ENCODE assay signal across 12 cellular contexts in the genomic region with DNA sequence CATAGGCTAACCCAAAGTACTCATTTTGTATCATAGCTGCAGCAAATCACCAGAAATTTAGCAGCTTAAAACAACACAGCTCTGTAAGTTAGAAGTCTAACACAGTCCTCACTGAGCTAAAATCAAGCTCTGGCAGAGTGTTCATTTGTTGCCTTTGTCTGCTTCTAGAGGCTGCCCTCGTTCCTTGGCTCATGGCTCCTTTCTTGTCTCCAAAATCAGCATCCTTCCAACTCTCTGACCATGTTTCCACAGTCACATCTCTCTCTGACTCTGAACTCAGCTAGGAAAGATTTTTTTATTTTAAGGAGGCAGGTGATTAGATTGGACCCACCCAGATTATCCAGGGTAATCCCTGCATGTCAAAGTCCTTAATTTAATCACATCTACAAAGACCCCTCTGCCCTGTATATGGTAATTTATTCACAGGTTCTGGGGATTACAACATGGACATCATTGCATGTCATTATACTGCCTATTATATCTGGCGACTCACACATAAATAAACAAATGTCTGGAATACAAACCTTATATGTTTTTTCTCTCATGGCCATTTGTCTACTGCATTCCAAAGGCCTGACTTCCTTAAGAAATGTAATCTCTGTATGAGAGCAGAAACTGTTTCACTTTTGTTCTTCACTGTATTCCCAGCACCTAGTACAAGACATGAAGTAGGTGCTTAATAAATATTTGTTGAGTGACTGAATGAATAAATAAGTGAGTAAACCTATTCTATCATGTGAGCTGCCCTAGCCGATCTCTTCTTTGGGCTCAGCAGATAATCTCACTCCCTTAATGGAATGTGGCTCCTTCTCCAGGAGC. TPM values are rescaled to one million over a fixed set of nuclear protein-coding genes. Genes with fewer than 3 reads are reported as not detected.
A peak's percentile ranks its signal among the peaks of the same experiment; 100 is the strongest.
DNase-seq lines count a peak whose midpoint lies in the region; ATAC-seq and TF ChIP-seq lines count a peak whose summit lies in the region.
"Had no signal": no experiment of that assay in that cellular context is flagged by ENCODE, and none has a peak within 500 bp of the region (broad histone marks: within the 10 kb centered on the region; RNA-seq: fewer than 3 reads in every experiment).

No MANE protein-coding gene starts in this region.

- no peaks in the 10 kb centered on the region for H3K79me2 ChIP-seq in osteoblast (ENCODE audit: insufficient read depth, low read length)

- no peak for TF ChIP-seq CTCF in RWPE2 (IDR thresholded peaks at IDR 0.05; ENCODE audit: poor library complexity, severe bottlenecking)
- no peak for TF ChIP-seq CTCF in osteoblast (IDR thresholded peaks at IDR 0.05; ENCODE audit: extremely low read depth, low read depth, low read length)
- no peak for TF ChIP-seq CTCF in coronary artery (IDR thresholded peaks at IDR 0.05)

- H3K4me1 ChIP-seq in RWPE2 (ENCODE audit: insufficient read depth, poor library complexity, severe bottlenecking) (peaks cover 48% of the 10 kb centered on the region), osteoblast (ENCODE audit: insufficient read depth, low read length) (peaks cover 44% of the 10 kb centered on the region)

- H4K20me1 ChIP-seq in osteoblast (ENCODE audit: insufficient read depth, low read length): no peaks in the 10 kb centered on the region

- H3K4me3 ChIP-seq in RWPE2 (ENCODE audit: severe bottlenecking) (no peak overlapping the region), osteoblast (ENCODE audit: insufficient read depth, low read length) (no peak overlapping the region), coronary artery (no peak overlapping the region)

- H3K36me3 ChIP-seq in RWPE2 (ENCODE audit: low read depth) (no peaks in the 10 kb centered on the region), osteoblast (ENCODE audit: insufficient read depth, low read length) (no peaks in the 10 kb centered on the region)

- peak overlapping the region; percentile 57 for H2AFZ ChIP-seq in osteoblast (ENCODE audit: low read length)

- peak overlapping the region; percentile 75 for H3K27ac ChIP-seq in RWPE2 (ENCODE audit: poor library complexity, severe bottlenecking)
- H3K27ac ChIP-seq in osteoblast (ENCODE audit: low read depth, low read length): peak overlapping the region; percentile 79
- H3K27ac ChIP-seq in coronary artery: peak overlapping the region in 1 of 2 donors; percentile 27

- ATAC-seq in RWPE2 (ENCODE audit: low read depth): peak; percentile 70
- ATAC-seq in esophagus mucosa: peak; percentile 21
- no peak for ATAC-seq in HG03571 (IDR thresholded peaks at IDR 0.05; ENCODE audit: unreplicated experiment)
- ATAC-seq: activated T-helper 17 cell treated with anti-CD3 and anti-CD28 coated beads, Interleukin-2, amount 50 U/mL, for 72 hours had no signal

- peak; percentile 93 for DNase-seq in EH (ENCODE audit: low read depth)
- DNase-seq in RWPE2 (ENCODE audit: low spot score): no peak
- peak; percentile 81 for DNase-seq in osteoblast (ENCODE audit: insufficient read length, low spot score, missing footprints)
- DNase-seq in coronary artery (ENCODE audit: low spot score): no peak
- no peak for DNase-seq in NCI-H1092 (lab: John Stamatoyannopoulos, UW)
- no peak for DNase-seq in stimulated activated CD4-positive, alpha-beta T cell treated with anti-CD3 and anti-CD28 coated beads, Interleukin-15, amount 100 ng/mL, for 24 hours
- DNase-seq: activated CD4-positive, alpha-beta T cell treated with anti-CD3 and anti-CD28 coated beads, Interleukin-2, amount 10 ng/mL, durations not matched to agents 7 days and 5 days; NCI-H2081; stimulated activated CD4-positive, alpha-beta T cell treated with anti-CD3 and anti-CD28 coated beads, Interleukin-4, amount 100 ng/mL, for 24 hours had no signal

- H3K9me3 ChIP-seq in RWPE2 (ENCODE audit: severe bottlenecking): no peaks in the 10 kb centered on the region
- H3K9me3 ChIP-seq in osteoblast (ENCODE audit: low read depth, low read length): no peaks in the 10 kb centered on the region

- H3K4me2 ChIP-seq in osteoblast (ENCODE audit: insufficient read depth, low read length): peak overlapping the region; percentile 63

- no peaks in the 10 kb centered on the region for H3K27me3 ChIP-seq in RWPE2 (ENCODE audit: insufficient read depth, poor library complexity, severe bottlenecking)
- H3K27me3 ChIP-seq in osteoblast (ENCODE audit: insufficient read depth, low read length): no peaks in the 10 kb centered on the region

RNA-seq across cellular contexts. Expression of a gene that starts 15.1 kb away (rescaled TPM):
- total RNA-seq in esophagus mucosa (33.4 TPM), osteoblast (158 and 161 TPM in 2 replicates)

Comparison
In these comparisons a context has a peak if more than half of its experiments do, and no peak if none do; other contexts are left out.
1. DNase-seq: peak in EH (single experiment) and osteoblast (single experiment); none in RWPE2 (single experiment), coronary artery (single experiment), NCI-H1092 (single experiment) and stimulated activated CD4-positive, alpha-beta T cell treated with anti-CD3 and anti-CD28 coated beads, Interleukin-15, amount 100 ng/mL, for 24 hours (single experiment).